8 cellular contexts compared by ENCODE assay signal in the genomic region with DNA sequence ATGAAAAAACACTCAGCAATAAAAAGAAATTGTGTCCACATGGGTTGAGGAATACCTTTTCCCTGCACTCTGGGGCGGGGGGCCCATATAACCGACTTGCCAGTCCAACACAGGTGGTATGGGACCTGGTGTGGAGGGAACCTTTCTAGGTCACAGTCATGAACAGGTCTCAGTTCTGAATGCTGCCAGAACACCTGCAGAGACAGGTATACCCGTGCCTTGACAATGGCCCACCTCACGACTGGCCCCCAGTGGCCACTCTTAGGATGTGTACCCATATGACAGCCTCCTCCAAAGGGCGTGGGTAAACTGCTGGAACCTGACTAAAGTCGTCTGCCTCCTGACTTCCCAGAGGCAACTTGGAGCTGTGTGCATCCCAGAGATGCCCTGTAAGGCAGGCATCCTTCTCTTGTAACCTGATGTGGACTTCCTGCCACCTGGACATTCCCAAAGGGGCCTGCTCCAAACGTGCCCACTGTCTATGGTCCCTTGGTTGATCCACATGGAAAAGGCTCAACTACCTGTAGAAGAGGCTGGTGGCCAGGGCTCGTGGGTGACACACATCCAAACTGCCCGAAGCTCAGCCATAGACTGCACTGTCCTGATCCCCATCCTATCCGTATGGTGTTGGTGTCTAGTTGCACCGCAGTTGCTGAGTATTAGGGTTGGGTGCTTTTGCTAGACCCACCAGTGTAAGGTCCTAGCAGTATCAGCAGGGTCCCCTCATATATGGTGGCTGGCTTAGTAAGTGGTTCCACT.
DNase-seq lines count a peak whose midpoint lies in the region; ATAC-seq, FAIRE-seq and TF ChIP-seq lines count a peak whose summit lies in the region.

No MANE protein-coding gene starts in this region.

- no peaks in the 10 kb centered on the region for H3K9me3 ChIP-seq in Panc1 (ENCODE audit: control insufficient read depth, insufficient read depth, low read depth, low read length)
- H3K9me3 ChIP-seq in keratinocyte (ENCODE audit: control insufficient read depth, low read depth, low read length) = peaks cover 6% of the 10 kb centered on the region
- H3K9me3 ChIP-seq in testis = no peaks in the 10 kb centered on the region

- H3K4me1 ChIP-seq in Panc1 (ENCODE audit: control insufficient read depth, insufficient read depth, low read length) (no peaks in the 10 kb centered on the region), keratinocyte (ENCODE audit: control insufficient read depth, extremely low read depth, insufficient read depth, low read length) (no peaks in the 10 kb centered on the region), testis (no peaks in the 10 kb centered on the region)

- H3K9ac ChIP-seq in keratinocyte (ENCODE audit: control insufficient read depth, extremely low read depth, insufficient read depth, low read length) = no peak overlapping the region

- WGBS in testis, 2 donors = 37 to 52% methylated on average over 5 to 11 of the region's 11 CpGs

- dilution Hi-C loops in keratinocyte (cut with MboI; ENCODE audit: extremely low pct_ligation_motif_present, low sequenced_read_pairs) = no loop called here

- 0 out of 2 replicates have a peak, but pooled peaks have one; percentile 63 for ATAC-seq in Panc1
- ATAC-seq in HG03135 (IDR thresholded peaks at IDR 0.05; ENCODE audit: unreplicated experiment) = no peak
- ATAC-seq in HG03108 (IDR thresholded peaks at IDR 0.05; ENCODE audit: unreplicated experiment) = no peak

- peaks cover 4% of the 10 kb centered on the region for H3K27me3 ChIP-seq in Panc1 (ENCODE audit: control insufficient read depth, insufficient read depth, low read length)
- H3K27me3 ChIP-seq in keratinocyte (ENCODE audit: control insufficient read depth, extremely low read depth, insufficient read depth, low read length) = no peaks in the 10 kb centered on the region
- H3K27me3 ChIP-seq in testis = no peaks in the 10 kb centered on the region

- no peak overlapping the region for H3K4me3 ChIP-seq in Panc1 (ENCODE audit: low read depth in 2 of 2, low read length in 2 of 2)
- no peak overlapping the region for H3K4me3 ChIP-seq in keratinocyte (ENCODE audit: control insufficient read depth in 2 of 3, extremely low read depth in 1 of 3, insufficient read depth in 2 of 3, low read depth in 1 of 3, low read length in 3 of 3)
- no peak overlapping the region for H3K4me3 ChIP-seq in testis

- H3K9me1 ChIP-seq in keratinocyte (ENCODE audit: control insufficient read depth, extremely low read depth, insufficient read depth, low read length) = no peaks in the 10 kb centered on the region

- no peaks in the 10 kb centered on the region for H3K36me3 ChIP-seq in Panc1 (ENCODE audit: control insufficient read depth, insufficient read depth, low read length)
- no peaks in the 10 kb centered on the region for H3K36me3 ChIP-seq in keratinocyte (ENCODE audit: control insufficient read depth in 2 of 2, extremely low read depth in 1 of 2, insufficient read depth in 2 of 2, low read length in 2 of 2)
- H3K36me3 ChIP-seq in testis (ENCODE audit: low read depth, missing control alignments) = no peaks in the 10 kb centered on the region

- POLR2A ChIA-PET in Panc1 (lab: Charles Lee) = no interaction called here

- FAIRE-seq in keratinocyte (lab: Jason Lieb, UNC) = no peak

- CTCF ChIA-PET in Panc1 (lab: Charles Lee) = no interaction called here

- H2AFZ ChIP-seq in keratinocyte (ENCODE audit: control insufficient read depth, low read length) = no peak overlapping the region

- DNase-seq in activated effector memory CD4-positive, alpha-beta T cell treated with anti-CD3 and anti-CD28 coated beads, Interleukin-2, amount 50 U/mL, for 16 hours = peak; percentile 66
- DNase-seq in activated effector memory CD4-positive, alpha-beta T cell treated with Interleukin-2 at 50 U/mL for 16 hours = no peak
- DNase-seq in Panc1 (ENCODE audit: low read depth, low spot score) = no peak
- no peak for DNase-seq in keratinocyte (ENCODE audit: low read depth, low spot score)
- DNase-seq in testis = peak; percentile 13
- DNase-seq in NCI-H1092 (lab: John Stamatoyannopoulos, UW) = no peak

- H3K4me2 ChIP-seq in keratinocyte (ENCODE audit: control insufficient read depth, extremely low read depth, insufficient read depth, low read depth, low read length) = no peak overlapping the region

- no peaks in the 10 kb centered on the region for H3K79me2 ChIP-seq in keratinocyte (ENCODE audit: control insufficient read depth, insufficient read depth, low read length)

- no TSS peak for BruUV-seq in Panc1 (replicated peaks; lab: Mats Ljungman, UMichigan)

- TF ChIP-seq POLR2A in testis (IDR thresholded peaks at IDR 0.05) = no peak

- H3K27ac ChIP-seq in Panc1 (ENCODE audit: low read length) (no peak overlapping the region), keratinocyte (ENCODE audit: control insufficient read depth, insufficient read depth, low read length) (no peak overlapping the region), testis (no peak overlapping the region)

- no peaks in the 10 kb centered on the region for H4K20me1 ChIP-seq in keratinocyte (ENCODE audit: control insufficient read depth, extremely low read depth, insufficient read depth, low read length)

- in situ Hi-C loops in Panc1 (cut with HindIII; ENCODE audit: low pct_unique_long_range_greater_than_20kb, low sequenced_read_pairs) = no loop called here

- TF ChIP-seq CTCF in Panc1 (IDR thresholded peaks at IDR 0.05) (peak; percentile 67), keratinocyte (optimal IDR thresholded peaks at IDR 0.05 in 1 of 3, IDR thresholded peaks at IDR 0.05 in 1 of 3, conservative IDR thresholded peaks at IDR 0.05 in 1 of 3; ENCODE audit: extremely low read depth in 1 of 3, insufficient read depth in 2 of 3, low read length in 3 of 3) (peak in 2 of 3 experiments; percentile 27 to 79), testis (IDR thresholded peaks at IDR 0.05) (peak in 1 of 3 experiments; percentile 51)

- intact Hi-C loops in Panc1 (cut with micrococcal nuclease; ENCODE audit: unreplicated experiment) = no loop called here
- intact Hi-C loops in testis (cut with DNase I; ENCODE audit: low total_unique reads) = no loop called here

Comparison
In these comparisons a context has a peak if more than half of its experiments do, and no peak if none do; other contexts are left out.
1. DNase-seq: peak in activated effector memory CD4-positive, alpha-beta T cell treated with anti-CD3 and anti-CD28 coated beads, Interleukin-2, amount 50 U/mL, for 16 hours (single experiment) and testis (single experiment); none in activated effector memory CD4-positive, alpha-beta T cell treated with Interleukin-2 at 50 U/mL for 16 hours (single experiment), Panc1 (single experiment), keratinocyte (single experiment) and NCI-H1092 (single experiment).